8 cellular contexts compared by ENCODE assay signal in the genomic region with DNA sequence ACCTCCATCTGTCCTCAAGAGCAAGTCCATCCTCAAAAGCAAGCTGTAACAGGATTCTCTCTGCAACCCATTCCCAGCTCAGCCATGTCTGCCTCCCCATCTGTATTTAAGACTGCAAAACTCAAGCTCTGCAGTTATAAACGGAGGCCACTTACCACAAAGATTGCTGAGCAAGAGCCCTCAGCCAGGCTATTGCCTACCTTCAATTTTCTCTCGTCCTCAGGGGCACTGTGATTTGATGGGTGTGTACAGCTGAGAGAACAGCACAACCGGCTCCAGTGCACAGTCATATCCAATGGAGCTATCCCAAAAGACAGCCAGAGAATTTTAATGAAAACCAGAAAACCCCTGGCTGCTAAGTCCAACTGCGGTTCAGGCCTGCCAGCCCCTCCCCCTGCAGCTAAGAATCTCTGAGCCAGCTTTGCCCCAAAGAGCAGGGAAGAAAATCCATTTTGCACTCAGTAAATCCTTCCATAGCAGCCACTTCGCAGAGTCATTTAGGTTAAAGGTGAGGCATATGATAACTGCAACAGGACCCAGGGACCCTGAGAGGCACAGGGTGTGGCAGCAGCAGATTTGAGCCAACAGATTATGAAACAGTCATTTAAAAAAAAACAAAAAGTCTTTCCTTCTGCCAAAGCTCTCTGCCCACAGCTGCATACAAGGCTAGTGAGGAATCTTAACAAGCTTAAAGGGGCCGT. TPM values are rescaled to one million over a fixed set of nuclear protein-coding genes. Genes with fewer than 3 reads are reported as not detected.
DNase-seq lines count a peak whose midpoint lies in the region; ATAC-seq and TF ChIP-seq lines count a peak whose summit lies in the region.

No MANE protein-coding gene starts in this region.

- H3K4me3 Mint-ChIP-seq in H9, result no peak overlapping the region; a peak in 1 of 5 replicates

- peak overlapping the region; percentile 11 to 86 (median 50); a peak in 4 of 7 replicates for H3K27ac Mint-ChIP-seq in H9

- H4K5ac ChIP-seq in H9 (ENCODE audit: insufficient read length, low read depth, low read length), result no peak overlapping the region

- H2BK120ac ChIP-seq in H9 (ENCODE audit: low read depth, low read length, poor library complexity, severe bottlenecking), result no peak overlapping the region

- no peaks in the 10 kb centered on the region for H3K27me3 Mint-ChIP-seq in H9 (ENCODE audit: low read depth)

- ATAC-seq in SK-N-SH treated with all-trans-retinoic acid at 6 μM for 48 hours (peak; percentile 94), foreskin keratinocyte (peak; percentile 56), psoas muscle (peak; percentile 71 to 82 (median 76)), GM18873 (IDR thresholded peaks at IDR 0.05; ENCODE audit: low FRiP score, unreplicated experiment) (no peak), GM18519 (IDR thresholded peaks at IDR 0.05; ENCODE audit: low FRiP score, unreplicated experiment) (no peak)

- H4K20me1 ChIP-seq in H9 (ENCODE audit: control insufficient read depth, insufficient read depth, insufficient read length), result no peaks in the 10 kb centered on the region

- no peaks in the 10 kb centered on the region for H3K79me1 ChIP-seq in H9 (ENCODE audit: insufficient read depth, low read depth, low read length, poor library complexity, severe bottlenecking)

- no peak overlapping the region for H2BK12ac ChIP-seq in H9 (ENCODE audit: insufficient read length, low read depth, low read length)

- H3K9ac ChIP-seq in H9 (ENCODE audit: extremely low read depth, insufficient read length, low read length), result no peak overlapping the region

- H2AFZ ChIP-seq in H9 (ENCODE audit: low read length), result no peak overlapping the region

- no peak overlapping the region for H2BK5ac ChIP-seq in H9 (ENCODE audit: insufficient read length, low read length)

- H3K9me3 ChIP-seq in H9 (ENCODE audit: control insufficient read depth, low read depth, low read length), result no peaks in the 10 kb centered on the region
- H3K9me3 ChIP-seq in psoas muscle, result no peaks in the 10 kb centered on the region

- no peak overlapping the region for H4K8ac ChIP-seq in H9 (replicated peaks; ENCODE audit: insufficient read length, low read depth, low read length)

- no peak overlapping the region for H3K4ac ChIP-seq in H9 (ENCODE audit: low read depth, low read length)

- no peak overlapping the region for H2BK20ac ChIP-seq in H9 (ENCODE audit: low read depth, low read length, poor library complexity, severe bottlenecking)

- no peaks in the 10 kb centered on the region for H3K9me3 Mint-ChIP-seq in H9

- H3K36me3 ChIP-seq in psoas muscle (ENCODE audit: insufficient read depth in 1 of 2, low read depth in 1 of 2), result peaks cover 0 to 3% of the 10 kb centered on the region in 2 donors

- H3K18ac ChIP-seq in H9 (ENCODE audit: insufficient read length, low read depth, low read length), result no peak overlapping the region

- no peaks in the 10 kb centered on the region for H3K36me3 Mint-ChIP-seq in H9 (ENCODE audit: insufficient read depth in 1 of 3, low read depth in 3 of 3)

- H3K79me2 ChIP-seq in H9 (ENCODE audit: insufficient read depth, low read length), result no peaks in the 10 kb centered on the region

- no peak overlapping the region for H2AK5ac ChIP-seq in H9 (ENCODE audit: insufficient read length, low read length)

- peaks cover 12 to 18% of the 10 kb centered on the region in 2 experiments for H3K4me1 Mint-ChIP-seq in H9

- H4K91ac ChIP-seq in H9 (ENCODE audit: insufficient read length, low read depth, low read length), result no peak overlapping the region

- no peak overlapping the region; the same call in 1 of the 2 replicates for H3K4me3 ChIP-seq in AG09309 (ENCODE audit: control insufficient read depth, low read depth, low read length)
- H3K4me3 ChIP-seq in psoas muscle, result peak overlapping the region; percentile 59

- DNase-seq in AG09309 (ENCODE audit: low read depth) (peak; percentile 87), H9 (no peak), foreskin keratinocyte (peak in 1 of 2 donors; percentile 54), psoas muscle (peak; percentile 41 to 78), ureter (ENCODE audit: low spot score) (no peak)

- H3K4me2 ChIP-seq in H9 (ENCODE audit: insufficient read depth, insufficient read length, low read length), result no peak overlapping the region

- TF ChIP-seq CTCF in AG09309 (IDR thresholded peaks at IDR 0.05; ENCODE audit: control insufficient read depth, insufficient read depth, low read depth, low read length, missing control alignments), result no peak
- no peak for TF ChIP-seq CTCF in H9 (conservative IDR thresholded peaks at IDR 0.05)
- no peak for TF ChIP-seq CTCF in foreskin keratinocyte (conservative IDR thresholded peaks at IDR 0.05)
- no peak for TF ChIP-seq CTCF in psoas muscle (IDR thresholded peaks at IDR 0.05)

- no peak overlapping the region for H3T11ph ChIP-seq in H9 (ENCODE audit: low read length)

- no peaks in the 10 kb centered on the region for H3K23me2 ChIP-seq in H9 (ENCODE audit: insufficient read length, low read depth, low read length, poor library complexity, severe bottlenecking)

- no CpG with 5 or more reads among the region's 6 CpGs for WGBS in H9 (ENCODE audit: extremely low coverage, insufficient read length, low lambda C conversion rate)
- 3 to 8% (median 6%) methylated on average over 6 of the region's 6 CpGs for WGBS in psoas muscle, 3 donors

- no peak overlapping the region for H3K27ac ChIP-seq in H9 (ENCODE audit: insufficient read length, low read depth, low read length)
- no peak overlapping the region for H3K27ac ChIP-seq in foreskin keratinocyte
- H3K27ac ChIP-seq in psoas muscle, result peak overlapping the region; percentile 77

- no peak overlapping the region for H2BK15ac ChIP-seq in H9 (ENCODE audit: low read depth, low read length)

- no peak overlapping the region for H3K14ac ChIP-seq in H9 (ENCODE audit: insufficient read depth, low read length)

- intact Hi-C loops in psoas muscle (cut with DNase I), result loop anchor here (1.0 to 5.0 kb wide), 3 partner anchors 37 kb away; a partner anchor contains a TSS

- no peak overlapping the region for H3K23ac ChIP-seq in H9 (ENCODE audit: insufficient read length, low read depth, low read length)

- H3K27me3 ChIP-seq in H9 (ENCODE audit: insufficient read depth, low read length) (no peaks in the 10 kb centered on the region), foreskin keratinocyte (no peaks in the 10 kb centered on the region), psoas muscle (ENCODE audit: insufficient read depth in 3 of 3, low read length in 2 of 3) (no peaks in the 10 kb centered on the region)

- no peak overlapping the region for H3K56ac ChIP-seq in H9 (ENCODE audit: insufficient read length, low read depth, low read length)

- H3K4me1 ChIP-seq in H9 (ENCODE audit: insufficient read depth, low read length), result peaks cover 2% of the 10 kb centered on the region
- H3K4me1 ChIP-seq in foreskin keratinocyte, result peaks cover 23% of the 10 kb centered on the region
- H3K4me1 ChIP-seq in psoas muscle, result peaks cover 43% of the 10 kb centered on the region

TF ChIP-seq in SK-N-SH treated with all-trans-retinoic acid at 6 μM for 48 hours, 23 proteins besides CTCF, POLR2A, EP300 and RAD21:
- TF ChIP-seq ZFP3 (CRISPR knock-in tag; IDR thresholded peaks at IDR 0.05) (0 out of 2 replicates have a peak, but pooled peaks have one; percentile 38), TCF4 (CRISPR knock-in tag; IDR thresholded peaks at IDR 0.05; ENCODE audit: borderline replicate concordance) (peak; percentile 83), BACH2 (CRISPR knock-in tag; IDR thresholded peaks at IDR 0.05; ENCODE audit: borderline replicate concordance) (no peak), ZFP30 (CRISPR knock-in tag; IDR thresholded peaks at IDR 0.05) (no peak), ISL1 (CRISPR knock-in tag; IDR thresholded peaks at IDR 0.05) (peak; percentile 43; the same call in 1 of the 2 replicates)
- TF ChIP-seq, protein P1, sequence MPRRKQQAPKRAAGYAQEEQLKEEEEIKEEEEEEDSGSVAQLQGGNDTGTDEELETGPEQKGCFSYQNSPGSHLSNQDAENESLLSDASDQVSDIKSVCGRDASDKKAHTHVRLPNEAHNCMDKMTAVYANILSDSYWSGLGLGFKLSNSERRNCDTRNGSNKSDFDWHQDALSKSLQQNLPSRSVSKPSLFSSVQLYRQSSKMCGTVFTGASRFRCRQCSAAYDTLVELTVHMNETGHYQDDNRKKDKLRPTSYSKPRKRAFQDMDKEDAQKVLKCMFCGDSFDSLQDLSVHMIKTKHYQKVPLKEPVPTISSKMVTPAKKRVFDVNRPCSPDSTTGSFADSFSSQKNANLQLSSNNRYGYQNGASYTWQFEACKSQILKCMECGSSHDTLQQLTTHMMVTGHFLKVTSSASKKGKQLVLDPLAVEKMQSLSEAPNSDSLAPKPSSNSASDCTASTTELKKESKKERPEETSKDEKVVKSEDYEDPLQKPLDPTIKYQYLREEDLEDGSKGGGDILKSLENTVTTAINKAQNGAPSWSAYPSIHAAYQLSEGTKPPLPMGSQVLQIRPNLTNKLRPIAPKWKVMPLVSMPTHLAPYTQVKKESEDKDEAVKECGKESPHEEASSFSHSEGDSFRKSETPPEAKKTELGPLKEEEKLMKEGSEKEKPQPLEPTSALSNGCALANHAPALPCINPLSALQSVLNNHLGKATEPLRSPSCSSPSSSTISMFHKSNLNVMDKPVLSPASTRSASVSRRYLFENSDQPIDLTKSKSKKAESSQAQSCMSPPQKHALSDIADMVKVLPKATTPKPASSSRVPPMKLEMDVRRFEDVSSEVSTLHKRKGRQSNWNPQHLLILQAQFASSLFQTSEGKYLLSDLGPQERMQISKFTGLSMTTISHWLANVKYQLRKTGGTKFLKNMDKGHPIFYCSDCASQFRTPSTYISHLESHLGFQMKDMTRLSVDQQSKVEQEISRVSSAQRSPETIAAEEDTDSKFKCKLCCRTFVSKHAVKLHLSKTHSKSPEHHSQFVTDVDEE (CRISPR knock-in tag; IDR thresholded peaks at IDR 0.05), result peak; percentile 84; the same call in 1 of the 2 replicates
- TF ChIP-seq, protein P2, sequence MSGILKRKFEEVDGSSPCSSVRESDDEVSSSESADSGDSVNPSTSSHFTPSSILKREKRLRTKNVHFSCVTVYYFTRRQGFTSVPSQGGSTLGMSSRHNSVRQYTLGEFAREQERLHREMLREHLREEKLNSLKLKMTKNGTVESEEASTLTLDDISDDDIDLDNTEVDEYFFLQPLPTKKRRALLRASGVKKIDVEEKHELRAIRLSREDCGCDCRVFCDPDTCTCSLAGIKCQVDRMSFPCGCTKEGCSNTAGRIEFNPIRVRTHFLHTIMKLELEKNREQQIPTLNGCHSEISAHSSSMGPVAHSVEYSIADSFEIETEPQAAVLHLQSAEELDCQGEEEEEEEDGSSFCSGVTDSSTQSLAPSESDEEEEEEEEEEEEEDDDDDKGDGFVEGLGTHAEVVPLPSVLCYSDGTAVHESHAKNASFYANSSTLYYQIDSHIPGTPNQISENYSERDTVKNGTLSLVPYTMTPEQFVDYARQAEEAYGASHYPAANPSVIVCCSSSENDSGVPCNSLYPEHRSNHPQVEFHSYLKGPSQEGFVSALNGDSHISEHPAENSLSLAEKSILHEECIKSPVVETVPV (CRISPR knock-in tag; IDR thresholded peaks at IDR 0.05), result 0 out of 2 replicates have a peak, but pooled peaks have one; percentile 22
TF ChIP-seq in SK-N-SH treated with all-trans-retinoic acid at 6 μM for 48 hours: peak in this region for 5.

RNA-seq across cellular contexts. Expression of a gene that starts 37.6 kb away (rescaled TPM):
- total RNA-seq in H9 (2021) (4.8 and 5.7 TPM in 2 replicates), foreskin keratinocyte (3.5 and 4.7 TPM in 2 replicates), psoas muscle (10 to 100 TPM; 15.2 to 89.7 (median 37.6) TPM), ureter (18.4 TPM)
- polyA plus RNA-seq in foreskin keratinocyte (1.1 and 1.8 TPM in 2 replicates), psoas muscle (10 to 100 TPM in 2 of 3 donors, 1 to 10 TPM in 1; 3.4 to 21.5 (median 13.7) TPM)

Comparison
In these comparisons a context has a peak if more than half of its experiments do, and no peak if none do; other contexts are left out.
1. DNase-seq: peak in AG09309 (single experiment) and psoas muscle (2 of 2); none in H9 (single experiment) and ureter (single experiment).
2. ATAC-seq: peak in SK-N-SH treated with all-trans-retinoic acid at 6 μM for 48 hours (single experiment), foreskin keratinocyte (single experiment) and psoas muscle (4 of 4); none in GM18873 (single experiment) and GM18519 (single experiment).